8 cellular contexts compared by ENCODE assay signal in the genomic region with DNA sequence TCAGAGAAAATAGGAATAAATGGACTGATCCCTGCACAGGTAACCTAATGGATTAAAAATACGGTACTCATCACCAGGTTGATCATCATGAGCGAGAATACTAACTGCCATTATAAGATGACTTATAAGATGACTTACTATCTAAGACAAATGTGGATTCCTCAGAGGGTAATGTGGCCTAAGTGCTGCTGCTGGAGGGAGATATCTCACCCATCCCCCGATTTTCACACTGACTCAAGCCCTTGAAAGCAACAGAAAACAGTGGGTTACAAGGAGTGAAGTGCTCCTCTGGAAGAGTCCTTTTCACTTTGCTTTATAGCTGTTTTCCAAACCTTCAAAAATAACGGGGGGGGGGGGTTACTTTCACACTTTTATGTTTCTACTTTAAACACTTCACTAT. TPM values are rescaled to one million over a fixed set of nuclear protein-coding genes. Genes with fewer than 3 reads are reported as not detected.
DNase-seq lines count a peak whose midpoint lies in the region; ATAC-seq and TF ChIP-seq lines count a peak whose summit lies in the region.

No MANE protein-coding gene starts in this region.

- peak overlapping the region; percentile 93 for H3K4me3 ChIP-seq in AG04450 (ENCODE audit: low read depth, low read length)
- peak overlapping the region; percentile 73 for H3K4me3 ChIP-seq in HAP-1
- peak overlapping the region; percentile 80 for H3K4me3 ChIP-seq in mesodermal cell (ENCODE audit: extremely low read depth, insufficient read depth, low read length, poor library complexity, severe bottlenecking)

- H3K27ac ChIP-seq in AG04450 (ENCODE audit: low read depth, low read length) (no peak overlapping the region), mesodermal cell (ENCODE audit: low read depth, low read length, severe bottlenecking) (no peak overlapping the region)

- ATAC-seq in activated naive CD8-positive, alpha-beta T cell treated with anti-CD3 and anti-CD28 coated beads, Interleukin-2, amount 50 U/mL, for 24 hours, result no peak
- ATAC-seq in HG03175 (IDR thresholded peaks at IDR 0.05; ENCODE audit: unreplicated experiment), result no peak
- ATAC-seq in GM21717 (IDR thresholded peaks at IDR 0.05; ENCODE audit: unreplicated experiment), result no peak
- no peak for ATAC-seq in HG02840 (IDR thresholded peaks at IDR 0.05; ENCODE audit: low FRiP score, unreplicated experiment)

- no peak for DNase-seq in AG04450 (ENCODE audit: low read depth, low spot score)
- DNase-seq in HAP-1 (ENCODE audit: low spot score in 2 of 2), result no peak
- peak; percentile 14 for DNase-seq in activated naive CD8-positive, alpha-beta T cell treated with anti-CD3 and anti-CD28 coated beads, Interleukin-2, amount 50 U/mL, for 24 hours
- DNase-seq in iPS-NIHi11 (ENCODE audit: low spot score), result no peak

- POLR2A ChIA-PET in AG04450 (lab: Yijun Ruan, JAX), result interaction anchor here (0.6 kb wide), 1 partner anchor 156 kb away, joined by 3 read pairs; a partner anchor contains a TSS

- no peaks in the 10 kb centered on the region for H3K27me3 Mint-ChIP-seq in activated naive CD8-positive, alpha-beta T cell treated with anti-CD3 and anti-CD28 coated beads, Interleukin-2, amount 50 U/mL, for 24 hours

- peaks cover 29% of the 10 kb centered on the region for H3K4me1 Mint-ChIP-seq in activated naive CD8-positive, alpha-beta T cell treated with anti-CD3 and anti-CD28 coated beads, Interleukin-2, amount 50 U/mL, for 24 hours

- H3K27me3 ChIP-seq in AG04450 (ENCODE audit: control insufficient read depth, insufficient read depth, low read length) (no peaks in the 10 kb centered on the region), HAP-1 (ENCODE audit: low read depth) (no peaks in the 10 kb centered on the region)

- H3K4me1 ChIP-seq in HAP-1 (peaks cover 14% of the 10 kb centered on the region), mesodermal cell (ENCODE audit: control insufficient read depth, insufficient read depth, low read length, poor library complexity, severe bottlenecking) (no peaks in the 10 kb centered on the region)

- peak overlapping the region; percentile 91 for H3K27ac Mint-ChIP-seq in activated naive CD8-positive, alpha-beta T cell treated with anti-CD3 and anti-CD28 coated beads, Interleukin-2, amount 50 U/mL, for 24 hours

- H3K36me3 Mint-ChIP-seq in activated naive CD8-positive, alpha-beta T cell treated with anti-CD3 and anti-CD28 coated beads, Interleukin-2, amount 50 U/mL, for 24 hours (ENCODE audit: low read depth), result peaks cover 8% of the 10 kb centered on the region

- peak overlapping the region; percentile 91 for H3K4me3 Mint-ChIP-seq in activated naive CD8-positive, alpha-beta T cell treated with anti-CD3 and anti-CD28 coated beads, Interleukin-2, amount 50 U/mL, for 24 hours

- WGBS in mesodermal cell (ENCODE audit: insufficient coverage in 2 of 2), 2 experiments, result 80% methylated on average over 1 of the region's 4 CpGs; no CpG with 5 or more reads in 1 of the 2 experiments

- CTCF ChIA-PET in AG04450 (lab: Charles Lee), result interaction anchor here (0.9 to 2.4 kb wide), 7 partner anchors 19 to 319 kb away, joined by 3 to 19 read pairs (median 4); no protein-coding TSS in a partner anchor

- TF ChIP-seq CTCF in AG04450 (IDR thresholded peaks at IDR 0.05; ENCODE audit: low read depth, low read length), result no peak

- peaks cover 7% of the 10 kb centered on the region; the same call in 1 of the 2 replicates for H3K36me3 ChIP-seq in HAP-1 (replicated peaks)
- H3K36me3 ChIP-seq in mesodermal cell (ENCODE audit: control insufficient read depth, insufficient read depth, low read length), result no peaks in the 10 kb centered on the region

- peaks cover 15% of the 10 kb centered on the region for H3K9me3 Mint-ChIP-seq in activated naive CD8-positive, alpha-beta T cell treated with anti-CD3 and anti-CD28 coated beads, Interleukin-2, amount 50 U/mL, for 24 hours

- in situ Hi-C loops in HAP-1 (cut with MboI; ENCODE audit: low sequenced_read_pairs), result no loop called here

- H3K9me3 ChIP-seq in AG04450 (ENCODE audit: control insufficient read depth, insufficient read depth, low read length) (no peaks in the 10 kb centered on the region; the same call in 1 of the 2 replicates), HAP-1 (peaks cover 4% of the 10 kb centered on the region; the same call in 1 of the 2 replicates), mesodermal cell (ENCODE audit: control insufficient read depth, low read length) (no peaks in the 10 kb centered on the region)

RNA-seq across cellular contexts. Expression of a gene that starts 0.9 kb away (rescaled TPM):
- 28.4 and 29.9 TPM in 2 replicates for polyA plus RNA-seq in AG04450 (2011; rRNA removed)
- polyA minus RNA-seq in AG04450 (2011; rRNA and poly(A)+ RNA removed), result 12.0 and 13.2 TPM in 2 replicates
- 24.4 TPM for polyA plus RNA-seq in mesodermal cell (2013, experiment 1 of 2)
- 19.8 TPM for polyA plus RNA-seq in mesodermal cell (2013, experiment 2 of 2)

RNA-seq across cellular contexts. Expression of a gene that starts 47.4 kb away (rescaled TPM):
- 0.79 and 0.99 TPM in 2 replicates for polyA plus RNA-seq in AG04450 (2011; rRNA removed)
- polyA minus RNA-seq in AG04450 (2011; rRNA and poly(A)+ RNA removed), result 1.5 TPM in 2 replicates
- 0.44 TPM for polyA plus RNA-seq in mesodermal cell (2013, experiment 1 of 2)
- polyA plus RNA-seq in mesodermal cell (2013, experiment 2 of 2), result 0.20 TPM

RNA-seq across cellular contexts. Expression of a gene that starts 54.0 kb away (rescaled TPM):
- 3.0 and 3.6 TPM in 2 replicates for polyA plus RNA-seq in AG04450 (2011; rRNA removed)
- 2.6 and 3.5 TPM in 2 replicates for polyA minus RNA-seq in AG04450 (2011; rRNA and poly(A)+ RNA removed)
- 10.9 TPM for polyA plus RNA-seq in mesodermal cell (2013, experiment 1 of 2)
- polyA plus RNA-seq in mesodermal cell (2013, experiment 2 of 2), result 10.0 TPM
